Comparison of ENCODE assay signal across 10 cellular contexts in the genomic region with DNA sequence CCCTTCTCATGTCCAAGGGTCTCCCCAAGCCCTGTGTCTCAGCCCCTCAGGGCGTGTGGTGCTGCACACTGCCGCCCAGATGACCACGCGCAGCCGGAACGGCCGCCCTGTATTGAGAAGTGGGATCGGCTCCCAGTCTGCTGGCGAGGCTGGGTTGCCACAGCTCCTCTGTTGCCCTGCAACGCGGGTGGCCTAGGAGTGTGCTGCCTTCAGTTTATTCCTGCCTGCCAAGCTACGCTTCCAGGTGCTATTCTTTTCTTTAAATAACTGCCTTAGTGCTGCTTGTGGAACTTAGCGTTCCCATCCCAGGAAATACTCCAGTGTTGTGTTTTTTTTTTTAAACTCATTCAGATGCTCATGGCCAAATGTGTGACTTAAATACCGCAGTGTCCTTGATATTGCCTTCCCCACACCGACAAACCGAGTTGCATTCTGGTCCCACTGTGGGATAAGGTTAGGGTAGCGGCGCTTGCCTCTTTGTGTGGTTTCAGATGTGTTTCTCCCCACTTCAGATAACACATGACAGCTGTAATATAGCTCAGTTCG. TPM values are rescaled to one million over a fixed set of nuclear protein-coding genes. Genes with fewer than 3 reads are reported as not detected.
DNase-seq lines count a peak whose midpoint lies in the region; ATAC-seq and TF ChIP-seq lines count a peak whose summit lies in the region.
"Had no signal": no experiment of that assay in that cellular context is flagged by ENCODE, and none has a peak within 500 bp of the region (broad histone marks: within the 10 kb centered on the region; RNA-seq: fewer than 3 reads in every experiment).

No MANE protein-coding gene starts in this region.

- in situ Hi-C loops in Panc1 (cut with HindIII; ENCODE audit: low pct_unique_long_range_greater_than_20kb, low sequenced_read_pairs) = loop anchor here (25.0 kb wide), 2 partner anchors 1123 to 1673 kb away; a partner anchor contains a TSS
- in situ Hi-C loops in KBM-7 (cut with MboI; ENCODE audit: low pct_unique_long_range_greater_than_20kb, low sequenced_read_pairs) = no loop called here

- peak; percentile 15 for ATAC-seq in Panc1

- H3K9ac ChIP-seq in neuronal stem cell (ENCODE audit: low read depth, low read length, poor library complexity) = peak overlapping the region; percentile 17

- CTCF ChIA-PET in AG04450 (lab: Charles Lee) (interaction anchor here (1.4 kb wide), 1 partner anchor 30 kb away, joined by 5 read pairs; no protein-coding TSS in a partner anchor), Panc1 (lab: Charles Lee) (interaction anchor here (0.6 to 0.7 kb wide), 2 partner anchors 16 to 24 kb away, joined by 3 to 4 read pairs; no protein-coding TSS in a partner anchor)

- intact Hi-C loops in Panc1 (cut with micrococcal nuclease; ENCODE audit: unreplicated experiment) = no loop called here

- no peaks in the 10 kb centered on the region for H3K27me3 ChIP-seq in AG04450 (ENCODE audit: control insufficient read depth, insufficient read depth, low read length)
- H3K27me3 ChIP-seq in Panc1 (ENCODE audit: control insufficient read depth, insufficient read depth, low read length) = no peaks in the 10 kb centered on the region
- no peaks in the 10 kb centered on the region for H3K27me3 ChIP-seq in esophagus (ENCODE audit: control insufficient read depth in 1 of 2, insufficient read depth in 2 of 2, low read length in 2 of 2)
- H3K27me3 ChIP-seq in neuronal stem cell (ENCODE audit: control insufficient read depth in 3 of 3, insufficient read depth in 3 of 3, low read depth in 1 of 3, low read length in 3 of 3) = no peaks in the 10 kb centered on the region

- peak overlapping the region; percentile 15 for H3K14ac ChIP-seq in neuronal stem cell (ENCODE audit: low read length)

- no peak overlapping the region for H2BK12ac ChIP-seq in neuronal stem cell (ENCODE audit: low read length)

- no TSS peak for BruUV-seq in Panc1 (replicated peaks; lab: Mats Ljungman, UMichigan)

- no peak overlapping the region for H3K4me2 ChIP-seq in neuronal stem cell (ENCODE audit: insufficient read depth, low read length, poor library complexity, severe bottlenecking)

- H3K36me3 ChIP-seq in Panc1 (ENCODE audit: control insufficient read depth, insufficient read depth, low read length) (peaks cover 16% of the 10 kb centered on the region), esophagus (ENCODE audit: control insufficient read depth in 2 of 2, insufficient read depth in 2 of 2, low read length in 1 of 2) (peaks cover 0 to 2% of the 10 kb centered on the region in 2 donors), neuronal stem cell (replicated peaks in 1 of 2; ENCODE audit: control insufficient read depth in 2 of 2, insufficient read depth in 2 of 2, low read length in 2 of 2) (peaks cover 3 to 32% of the 10 kb centered on the region in 2 donors)

- H2AFZ ChIP-seq in neuronal stem cell (ENCODE audit: low read length) = no peak overlapping the region

- H3K27ac ChIP-seq in AG04450 (ENCODE audit: low read depth, low read length) (peak overlapping the region; percentile 52), Panc1 (ENCODE audit: low read length) (peak overlapping the region; percentile 96), esophagus (ENCODE audit: low read depth in 2 of 2, low read length in 1 of 2) (peak overlapping the region; percentile 76 to 95), neuronal stem cell (replicated peaks; ENCODE audit: low read length) (peak overlapping the region; percentile 98)

- H2BK15ac ChIP-seq in neuronal stem cell (ENCODE audit: low read length) = peak overlapping the region; percentile 35

- TF ChIP-seq CTCF in AG04450 (IDR thresholded peaks at IDR 0.05; ENCODE audit: low read depth, low read length) (no peak), Panc1 (IDR thresholded peaks at IDR 0.05) (no peak)

- DNase-seq in AG04450 (ENCODE audit: low read depth, low spot score) = no peak
- no peak for DNase-seq in Panc1 (ENCODE audit: low read depth, low spot score)
- DNase-seq in neuronal stem cell (ENCODE audit: low spot score) = no peak
- DNase-seq in NCI-H187 treated with DMSO at 0.1 percent for 48 hours (lab: John Stamatoyannopoulos, UW) = no peak
- no peak for DNase-seq in SKM-1 treated with dmso at 0.1 percent for 144 hours (lab: John Stamatoyannopoulos, UW; ENCODE audit: unreplicated experiment)
- no peak for DNase-seq in activated CD4-positive, alpha-beta T cell treated with anti-CD3 and anti-CD28 coated beads, Interleukin-2, amount 50 U/mL, for 4 hours
- no peak for DNase-seq in KBM-7
- DNase-seq: stimulated activated CD4-positive, alpha-beta T cell treated with anti-CD3 and anti-CD28 coated beads, Interleukin-2, amount 100 ng/mL, for 48 hours had no signal

- no peak overlapping the region for H3K4ac ChIP-seq in neuronal stem cell (ENCODE audit: low read length)

- peak overlapping the region; percentile 84 for H2AK5ac ChIP-seq in neuronal stem cell (ENCODE audit: low read depth, low read length)

- no peak overlapping the region for H4K91ac ChIP-seq in neuronal stem cell (ENCODE audit: low read depth, low read length, poor library complexity)

- peaks cover 5% of the 10 kb centered on the region for H3K79me1 ChIP-seq in neuronal stem cell (ENCODE audit: low read depth, low read length)

- H3K23ac ChIP-seq in neuronal stem cell (ENCODE audit: low read depth, low read length, poor library complexity) = peak overlapping the region; percentile 70

- H2BK5ac ChIP-seq in neuronal stem cell (ENCODE audit: low read length) = peak overlapping the region; percentile 1

- no peaks in the 10 kb centered on the region for H3K9me3 ChIP-seq in AG04450 (ENCODE audit: control insufficient read depth, insufficient read depth, low read length)
- H3K9me3 ChIP-seq in Panc1 (ENCODE audit: control insufficient read depth, insufficient read depth, low read depth, low read length) = no peaks in the 10 kb centered on the region
- H3K9me3 ChIP-seq in esophagus (ENCODE audit: control insufficient read depth in 2 of 2, insufficient read depth in 1 of 2, low read depth in 1 of 2, low read length in 1 of 2) = no peaks in the 10 kb centered on the region
- H3K9me3 ChIP-seq in neuronal stem cell (replicated peaks in 1 of 2; ENCODE audit: control insufficient read depth in 2 of 2, insufficient read depth in 1 of 2, low read depth in 1 of 2, low read length in 2 of 2) = no peaks in the 10 kb centered on the region

- WGBS in esophagus, 2 donors = 41 to 48% methylated on average over 19 of the region's 19 CpGs
- WGBS in neuronal stem cell (ENCODE audit: extremely low coverage in 2 of 2, insufficient read length in 2 of 2, insufficient replicate concordance in 1 of 2), 2 donors = no CpG with 5 or more reads among the region's 19 CpGs

- H3K4me1 ChIP-seq in Panc1 (ENCODE audit: control insufficient read depth, insufficient read depth, low read length) = peaks cover 100% of the 10 kb centered on the region
- peaks cover 24 to 48% of the 10 kb centered on the region in 2 donors for H3K4me1 ChIP-seq in esophagus (ENCODE audit: control insufficient read depth in 2 of 2, insufficient read depth in 2 of 2, low read length in 1 of 2)
- peaks cover 36 to 58% of the 10 kb centered on the region in 2 donors for H3K4me1 ChIP-seq in neuronal stem cell (ENCODE audit: control insufficient read depth in 2 of 2, insufficient read depth in 1 of 2, low read depth in 1 of 2, low read length in 2 of 2)

- peak overlapping the region; percentile 84 for H3K18ac ChIP-seq in neuronal stem cell (ENCODE audit: low read length)

- H3K4me3 ChIP-seq in AG04450 (ENCODE audit: low read depth, low read length) (no peak overlapping the region), Panc1 (ENCODE audit: low read depth in 2 of 2, low read length in 2 of 2) (peak overlapping the region in 1 of 2 experiments; percentile 30; a peak in 2 of 4 replicates), esophagus (ENCODE audit: low read depth in 1 of 2, low read length in 2 of 2) (no peak overlapping the region), neuronal stem cell (ENCODE audit: low read length in 2 of 2) (no peak overlapping the region)

- H4K8ac ChIP-seq in neuronal stem cell (ENCODE audit: low read depth, low read length) = peak overlapping the region; percentile 73

- POLR2A ChIA-PET in AG04450 (lab: Yijun Ruan, JAX) (interaction anchor here (0.5 to 1.3 kb wide), 3 partner anchors 9 to 17 kb away, joined by 3 to 6 read pairs (median 3); a partner anchor contains a TSS), Panc1 (lab: Charles Lee) (interaction anchor here (0.5 to 3.7 kb wide), 14 partner anchors 8 to 200 kb away, joined by 3 to 23 read pairs (median 5); a partner anchor contains a TSS)

- no peak overlapping the region for H2BK120ac ChIP-seq in neuronal stem cell (ENCODE audit: low read depth, low read length)

RNA-seq across cellular contexts. Expression of a gene that starts 16.6 kb away (rescaled TPM):
- polyA plus RNA-seq in AG04450 (2011; rRNA removed) (300 and 359 TPM in 2 replicates), esophagus (100 to 1,000 TPM; 261 to 376 TPM)
- 243 and 327 TPM in 2 replicates for polyA minus RNA-seq in AG04450 (2011; rRNA and poly(A)+ RNA removed)
- 3,297 TPM for total RNA-seq in Panc1 (2021; ENCODE audit: unreplicated experiment)
- polyA plus RNA-seq in Panc1 (2012; ENCODE audit: insufficient read length) = 5,405 TPM
- polyA plus RNA-seq in neuronal stem cell (2013, experiment 1 of 2) = 205 TPM
- 200 TPM for polyA plus RNA-seq in neuronal stem cell (2013, experiment 2 of 2)

RNA-seq across cellular contexts. Expression of a gene that starts 45.0 kb away (rescaled TPM):
- polyA plus RNA-seq in AG04450 (2011; rRNA removed) = 168 and 250 TPM in 2 replicates
- polyA minus RNA-seq in AG04450 (2011; rRNA and poly(A)+ RNA removed) = 283 and 385 TPM in 2 replicates
- 2,011 TPM for total RNA-seq in Panc1 (2021; ENCODE audit: unreplicated experiment)
- polyA plus RNA-seq in Panc1 (2012; ENCODE audit: insufficient read length) = 2,958 TPM
- 100 to 1,000 TPM; 248 to 396 TPM for polyA plus RNA-seq in esophagus
- 218 TPM for polyA plus RNA-seq in neuronal stem cell (2013, experiment 1 of 2)
- polyA plus RNA-seq in neuronal stem cell (2013, experiment 2 of 2) = 210 TPM

RNA-seq across cellular contexts. Expression of a gene that starts 46.3 kb away (rescaled TPM):
- polyA plus RNA-seq in AG04450 (2011; rRNA removed) (0.09 and 0.31 TPM in 2 replicates), esophagus (1 to 10 TPM; 3.3 to 7.3 TPM)
- not detected in 2 replicates for polyA minus RNA-seq in AG04450 (2011; rRNA and poly(A)+ RNA removed)
- 11.1 TPM for total RNA-seq in Panc1 (2021; ENCODE audit: unreplicated experiment)
- 9.2 TPM for polyA plus RNA-seq in Panc1 (2012; ENCODE audit: insufficient read length)
- 3.0 TPM for polyA plus RNA-seq in neuronal stem cell (2013, experiment 1 of 2)
- polyA plus RNA-seq in neuronal stem cell (2013, experiment 2 of 2) = 3.5 TPM
- total RNA-seq: dermis microvascular lymphatic vessel endothelial cell had no signal
